Comparison of ENCODE assay signal across 7 cellular contexts in genomic region chr6:73461537-73462350, GRCh38. TPM values are rescaled to one million over a fixed set of nuclear protein-coding genes. Genes with fewer than 3 reads are reported as not detected.
DNase-seq lines count a peak whose midpoint lies in the region; ATAC-seq, FAIRE-seq and TF ChIP-seq lines count a peak whose summit lies in the region.

Gene MTO1, plus strand, starts transcription at chr6:73461737. Its CDS starts 118 bp downstream, at chr6:73461855.

- H3K27me3 ChIP-seq in hepatocyte = no peaks in the 10 kb centered on the region

- H4K20me1 ChIP-seq in hepatocyte (ENCODE audit: insufficient read depth, poor library complexity, severe bottlenecking) = no peaks in the 10 kb centered on the region

- no peaks in the 10 kb centered on the region for H3K9me2 ChIP-seq in hepatocyte (replicated peaks; ENCODE audit: insufficient read depth)

- peak within 1 kb of the TSS; percentile 92 for H3K27ac ChIP-seq in hepatocyte

- no peaks in the 10 kb centered on the region for H3K9me3 ChIP-seq in hepatocyte (ENCODE audit: low read depth)

- peak within 1 kb of the TSS; percentile 98 for H2AFZ ChIP-seq in hepatocyte

- peaks cover 9% of the 10 kb centered on the region for H3K4me1 ChIP-seq in hepatocyte (ENCODE audit: insufficient read depth)

- H3K79me2 ChIP-seq in hepatocyte = peaks cover 31% of the 10 kb centered on the region

- DNase-seq in GM18507 (ENCODE audit: extremely low spot score, insufficient read length, low read depth) (peak; percentile 78), NCI-H2029 (lab: John Stamatoyannopoulos, UW) (peak; percentile 91), T1000 (lab: John Stamatoyannopoulos, UW) (peak; percentile 71), astrocyte of the hippocampus (ENCODE audit: low read depth, low spot score) (peak; percentile 93), hepatocyte (ENCODE audit: low spot score) (peak; percentile 92), retinal pigment epithelial cell (ENCODE audit: low read depth) (peak; percentile 66)

- peak; percentile 95 for FAIRE-seq in GM18507 (lab: Jason Lieb, UNC)

- TF ChIP-seq CTCF in hepatocyte (IDR thresholded peaks at IDR 0.05; ENCODE audit: poor library complexity) (no peak), retinal pigment epithelial cell (conservative IDR thresholded peaks at IDR 0.05; ENCODE audit: low read depth, low read length) (no peak)

- peak; percentile 94 for ATAC-seq in HG02973 (IDR thresholded peaks at IDR 0.05; ENCODE audit: unreplicated experiment)

- H3K36me3 ChIP-seq in hepatocyte (replicated peaks; ENCODE audit: insufficient read depth, low read depth) = no peaks in the 10 kb centered on the region

- under 1% methylated on average over 53 of the region's 55 CpGs for WGBS in hepatocyte (ENCODE audit: low lambda C conversion rate, missing lambda C conversion rate)

- peak within 1 kb of the TSS; percentile 89 for H3K4me2 ChIP-seq in hepatocyte

- H3K4me3 ChIP-seq in hepatocyte (peak within 1 kb of the TSS; percentile 41), retinal pigment epithelial cell (ENCODE audit: low read length) (peak within 1 kb of the TSS; percentile 98)

RNA-seq across cellular contexts. Expression of gene MTO1, which starts in this region (rescaled TPM):
- total RNA-seq in hepatocyte = 27.4 and 28.2 TPM in 2 replicates
- polyA plus RNA-seq in hepatocyte = 13.1 and 19.2 TPM in 2 replicates

Comparison
In these comparisons a context has a peak if more than half of its experiments do, and no peak if none do; other contexts are left out.
1. Peak in every context shown above with its lines: DNase-seq, ATAC-seq, H3K4me3 ChIP-seq and H3K27ac ChIP-seq.